21 cellular contexts compared by ENCODE assay signal in the genomic region with DNA sequence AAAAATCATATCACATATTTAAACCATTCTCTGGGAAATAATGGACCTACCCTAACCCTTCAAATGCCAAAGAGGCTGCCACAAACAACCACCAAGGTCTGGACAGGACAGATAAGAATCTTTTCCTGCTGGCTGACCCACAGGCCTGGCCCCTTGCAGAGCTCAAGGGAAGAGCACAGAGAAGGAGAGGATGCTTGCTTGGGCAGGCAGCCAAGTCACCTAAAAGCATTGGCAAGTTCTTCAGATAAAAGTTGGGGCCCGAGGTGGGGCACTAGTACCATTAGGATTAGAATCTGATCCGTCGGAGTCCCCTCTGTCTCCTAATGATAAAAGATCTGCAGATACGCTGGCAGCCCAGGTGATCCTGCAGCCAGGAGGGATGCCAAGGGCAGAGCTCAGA.
"Had no signal": no experiment of that assay in that cellular context is flagged by ENCODE, and none has a peak within 500 bp of the region (broad histone marks: within the 10 kb centered on the region; RNA-seq: fewer than 3 reads in every experiment).

No MANE protein-coding gene starts in this region.

- H3K9me3 ChIP-seq: Peyer's patch, SJCRH30 had no signal

- DNase-seq: activated CD4-positive, alpha-beta T cell treated with anti-CD3 and anti-CD28 coated beads for 4 hours; activated CD4-positive, alpha-beta T cell treated with anti-CD3 and anti-CD28 coated beads, Interleukin-2, amount 50 U/mL, for 48 hours; activated CD8-positive, alpha-beta memory T cell treated with anti-CD3 and anti-CD28 coated beads, Interleukin-2, amount 10 ng/mL, durations not matched to agents 7 days and 5 days; activated effector memory CD4-positive, alpha-beta T cell treated with Interleukin-2 at 50 U/mL for 16 hours; activated naive CD4-positive, alpha-beta T cell; activated T-cell treated with anti-CD3 and anti-CD28 coated beads, Interleukin-2, amount 50 U/mL, for 24 hours; amygdala; Kasumi-1; NCI-H1048; NCI-H146; NCI-H187 treated with DMSO at 0.1 percent for 48 hours; NCI-H2081 treated with DMSO at 0.1 percent for 48 hours; NCI-H345; NCI-H510A; NCI-H526 treated with DMSO at 0.1 percent for 48 hours; Peyer's patch; Right ventricle myocardium superior; SJCRH30 had no signal

- H3K4me1 ChIP-seq: Peyer's patch, SJCRH30 had no signal

- H3K27me3 ChIP-seq: cardiac muscle cell, Peyer's patch, SJCRH30 had no signal

- ATAC-seq: activated CD4-positive, CD25-positive, alpha-beta regulatory T cell treated with anti-CD3 and anti-CD28 coated beads, Interleukin-2, amount 50 U/mL, for 24 hours; activated CD8-positive, alpha-beta memory T cell treated with anti-CD3 and anti-CD28 coated beads, Interleukin-2, amount 10 ng/mL, durations not matched to agents 7 days and 5 days had no signal

- H3K4me3 ChIP-seq: cardiac muscle cell, Peyer's patch, SJCRH30 had no signal

- H3K27ac ChIP-seq: cardiac muscle cell, Peyer's patch, RWPE1, SJCRH30 had no signal

- H3K36me3 ChIP-seq: cardiac muscle cell, Peyer's patch, SJCRH30 had no signal
